In genomic region chr1:39214021-39214713, GRCh38 we compare ENCODE assay signal across 8 cellular contexts. TPM values are rescaled to one million over a fixed set of nuclear protein-coding genes. Genes with fewer than 3 reads are reported as not detected.
DNase-seq lines count a peak whose midpoint lies in the region; ATAC-seq and TF ChIP-seq lines count a peak whose summit lies in the region.

No MANE protein-coding gene starts in this region.

- CTCF ChIA-PET in IMR-90 (lab: Yijun Ruan, JAX): interaction anchor here (0.5 to 1.4 kb wide), 8 partner anchors 12 to 702 kb away, joined by 3 to 4 read pairs (median 3); no protein-coding TSS in a partner anchor

- peak overlapping the region; percentile 56; the same call in 1 of the 2 replicates for H4K91ac ChIP-seq in IMR-90 (ENCODE audit: insufficient read depth, low read depth, low read length)

- peak overlapping the region; percentile 52 for H3K18ac ChIP-seq in IMR-90 (ENCODE audit: low read depth, low read length)

- H4K5ac ChIP-seq in IMR-90 (ENCODE audit: low read depth, low read length): peak overlapping the region; percentile 30

- in situ Hi-C loops in IMR-90 (cut with MboI; ENCODE audit: low sequenced_read_pairs): no loop called here

- WGBS in IMR-90 (ENCODE audit: extremely low coverage in 2 of 2, insufficient read length in 1 of 2), 2 experiments: 31% methylated on average over 2 of the region's 7 CpGs; no CpG with 5 or more reads in 1 of the 2 experiments
- 52 to 67% (median 59%) methylated on average over 7 of the region's 7 CpGs for WGBS in spleen, 5 donors

- peak overlapping the region; percentile 79 for H3K27ac ChIP-seq in IMR-90 (ENCODE audit: insufficient read depth, low read length)
- peak overlapping the region; percentile 76 for H3K27ac ChIP-seq in angular gyrus (ENCODE audit: low read depth, low read length)
- H3K27ac ChIP-seq in spleen: peak overlapping the region; percentile 21 to 89 (median 88)

- no peak overlapping the region for H2AK9ac ChIP-seq in IMR-90 (replicated peaks; ENCODE audit: low read depth, low read length, poor library complexity)

- BruUV-seq in IMR-90 (replicated peaks; lab: Mats Ljungman, UMichigan): no TSS peak

- ATAC-seq in IMR-90 (ENCODE audit: low read depth) (peak; percentile 45), GM18867 (IDR thresholded peaks at IDR 0.05; ENCODE audit: unreplicated experiment) (no peak), GM18505 (IDR thresholded peaks at IDR 0.05; ENCODE audit: unreplicated experiment) (no peak)

- peak overlapping the region; percentile 13; the same call in 1 of the 3 replicates for H2BK15ac ChIP-seq in IMR-90 (ENCODE audit: low read depth, low read length)

- H3K14ac ChIP-seq in IMR-90 (replicated peaks; ENCODE audit: low read depth, low read length): no peak overlapping the region; the same call in 1 of the 2 replicates

- no peak overlapping the region; the same call in 1 of the 2 replicates for H3K56ac ChIP-seq in IMR-90 (ENCODE audit: extremely low read depth, insufficient read depth, low read length)

- H3K23ac ChIP-seq in IMR-90 (ENCODE audit: low read depth, low read length): peak overlapping the region; percentile 54; the same call in 1 of the 2 replicates

- no peak for TF ChIP-seq RAD21 in IMR-90 (IDR thresholded peaks at IDR 0.05; ENCODE audit: low read length)

- H4K8ac ChIP-seq in IMR-90 (ENCODE audit: low read depth in 2 of 2, low read length in 2 of 2): peak overlapping the region; percentile 1 to 68; a peak in 2 of 4 replicates

- 0 out of 2 replicates have a peak, but pooled peaks cover 2% of the 10 kb centered on the region for H3K36me3 ChIP-seq in IMR-90 (ENCODE audit: control insufficient read depth, insufficient read depth, low read length)
- H3K36me3 ChIP-seq in spleen: peaks cover 0 to 4% (median 0%) of the 10 kb centered on the region in 6 donors

- POLR2A ChIA-PET in IMR-90 (lab: Charles Lee; ENCODE audit: unreplicated experiment): interaction anchor here (1.4 kb wide), 1 partner anchor 9 kb away, joined by 3 read pairs; no protein-coding TSS in a partner anchor

- H4K20me1 ChIP-seq in IMR-90 (ENCODE audit: insufficient read depth, low read length): peaks cover 58% of the 10 kb centered on the region

- dilution Hi-C loops in IMR-90 (cut with HindIII; ENCODE audit: low sequenced_read_pairs, unreplicated experiment): no loop called here

- H2BK20ac ChIP-seq in IMR-90 (ENCODE audit: low read depth, low read length): peak overlapping the region; percentile 27; the same call in 1 of the 2 replicates

- no peak overlapping the region; the same call in 1 of the 2 replicates for H3K9ac ChIP-seq in IMR-90 (ENCODE audit: low read depth, low read length)

- intact Hi-C loops in IMR-90 (cut with micrococcal nuclease) (no loop called here), spleen (cut with DNase I; ENCODE audit: low total_unique reads) (no loop called here)

- H2BK120ac ChIP-seq in IMR-90 (ENCODE audit: low read depth, low read length): peak overlapping the region; percentile 18; the same call in 1 of the 2 replicates

- H3K27me3 ChIP-seq in IMR-90 (ENCODE audit: control insufficient read depth, insufficient read depth, low read length) (no peaks in the 10 kb centered on the region), spleen (replicated peaks in 1 of 7) (no peaks in the 10 kb centered on the region)

- no peak overlapping the region for H3K4me3 ChIP-seq in IMR-90 (ENCODE audit: insufficient read depth, low read depth, low read length)
- H3K4me3 ChIP-seq in spleen: no peak overlapping the region

- H3K4me1 ChIP-seq in IMR-90 (ENCODE audit: control insufficient read depth, insufficient read depth, low read length): peaks cover 27% of the 10 kb centered on the region
- H3K4me1 ChIP-seq in spleen: peaks cover 34 to 75% (median 68%) of the 10 kb centered on the region in 6 donors

- peak overlapping the region; percentile 72 for H3K4me2 ChIP-seq in IMR-90 (ENCODE audit: low read depth, low read length)

- peaks cover 19% of the 10 kb centered on the region for H3K9me1 ChIP-seq in IMR-90 (ENCODE audit: insufficient read depth, low read length)

- TF ChIP-seq CTCF in IMR-90 (conservative IDR thresholded peaks at IDR 0.05; ENCODE audit: low read depth, low read length) (no peak), spleen (IDR thresholded peaks at IDR 0.05 in 8 of 11, conservative IDR thresholded peaks at IDR 0.05 in 3 of 11) (no peak)

- TF ChIP-seq POLR2A in IMR-90 (IDR thresholded peaks at IDR 0.05; ENCODE audit: low read depth, low read length): no peak
- no peak for TF ChIP-seq POLR2A in spleen (IDR thresholded peaks at IDR 0.05)
- no peak for TF ChIP-seq POLR2A in GM18505 (IDR thresholded peaks at IDR 0.05; ENCODE audit: borderline replicate concordance, extremely low read depth, insufficient read depth, insufficient read length)

- peak overlapping the region; percentile 24 for H3K4ac ChIP-seq in IMR-90 (ENCODE audit: low read depth, low read length)

- H3K9me3 ChIP-seq in IMR-90 (ENCODE audit: control insufficient read depth, insufficient read depth, low read length): no peaks in the 10 kb centered on the region
- H3K9me3 ChIP-seq in spleen: no peaks in the 10 kb centered on the region

- H2AFZ ChIP-seq in IMR-90 (replicated peaks; ENCODE audit: low read length, poor library complexity): no peak overlapping the region

- H2AK5ac ChIP-seq in IMR-90 (ENCODE audit: low read depth, low read length): peak overlapping the region; percentile 30

- peaks cover 27 to 68% of the 10 kb centered on the region in 2 experiments for H3K79me1 ChIP-seq in IMR-90 (ENCODE audit: low read depth in 1 of 2, low read length in 2 of 2)

- peak overlapping the region; percentile 80 for H2BK5ac ChIP-seq in IMR-90 (ENCODE audit: low read depth, low read length, poor library complexity, severe bottlenecking)

- DNase-seq in IMR-90: no peak
- peak; percentile 71 for DNase-seq in inferior parietal cortex (ENCODE audit: extremely low spot score)
- no peak for DNase-seq in spleen
- no peak for DNase-seq in HPDE6-E6E7 (ENCODE audit: extremely low spot score)
- DNase-seq in NCI-H524 treated with DMSO at 0.1 percent for 48 hours (lab: John Stamatoyannopoulos, UW): no peak

TF ChIP-seq in IMR-90, 13 proteins besides CTCF, POLR2A, EP300 and RAD21:
- TF ChIP-seq NFE2L2 (IDR thresholded peaks at IDR 0.05; ENCODE audit: low read depth, low read length) (no peak), USF2 (IDR thresholded peaks at IDR 0.05; ENCODE audit: low read depth, low read length) (no peak), SMC3 (IDR thresholded peaks at IDR 0.05; ENCODE audit: low read depth, low read length) (no peak), MXI1 (IDR thresholded peaks at IDR 0.05; ENCODE audit: borderline replicate concordance, low read depth, low read length) (no peak), CEBPB (IDR thresholded peaks at IDR 0.05; ENCODE audit: low read depth, low read length) (no peak), RFX5 (IDR thresholded peaks at IDR 0.05; ENCODE audit: low read depth, low read length) (no peak), CHD1 (IDR thresholded peaks at IDR 0.05; ENCODE audit: low read depth, low read length) (no peak), BHLHE40 (IDR thresholded peaks at IDR 0.05; ENCODE audit: low read depth, low read length) (no peak), FOS (IDR thresholded peaks at IDR 0.05; ENCODE audit: low read depth, low read length) (no peak), ELK1 (IDR thresholded peaks at IDR 0.05; ENCODE audit: borderline replicate concordance, low read depth, low read length) (no peak), MAFK (IDR thresholded peaks at IDR 0.05; ENCODE audit: low read depth, low read length) (no peak), MAZ (IDR thresholded peaks at IDR 0.05; ENCODE audit: borderline replicate concordance, low read depth, low read length) (no peak), RCOR1 (IDR thresholded peaks at IDR 0.05; ENCODE audit: insufficient replicate concordance, low read length) (no peak)

RNA-seq across cellular contexts. Expression of gene MACF1, which starts 9.7 kb away (rescaled TPM):
- 368 and 369 TPM in 2 replicates for total RNA-seq in IMR-90 (2012; rRNA removed)
- polyA plus RNA-seq in IMR-90 (2012; rRNA removed): 56.3 and 67.6 TPM in 2 replicates
- polyA plus RNA-seq in IMR-90 (2012; cell fraction: cytosol; rRNA removed): 24.9 and 28.6 TPM in 2 replicates
- 141 and 243 TPM in 2 replicates for polyA plus RNA-seq in IMR-90 (2012; cell fraction: nucleus; rRNA removed; ENCODE audit: low replicate concordance)
- total RNA-seq in spleen: 100 to 1,000 TPM; 363 to 641 (median 446) TPM
- 10 to 100 TPM; 50.8 to 77.9 (median 72.9) TPM for polyA plus RNA-seq in spleen
